ENCODE assay signal across 8 cellular contexts in genomic region chr12:98503343-98503592, GRCh38. TPM values are rescaled to one million over a fixed set of nuclear protein-coding genes. Genes with fewer than 3 reads are reported as not detected.
DNase-seq lines count a peak whose midpoint lies in the region; ATAC-seq and TF ChIP-seq lines count a peak whose summit lies in the region.

No MANE protein-coding gene starts in this region.

- H3K36me3 Mint-ChIP-seq in Caco-2 (ENCODE audit: insufficient read depth, unreplicated experiment): peaks cover 40% of the 10 kb centered on the region
- H3K36me3 Mint-ChIP-seq in activated T-cell treated with anti-CD3 and anti-CD28 coated beads, Interleukin-2, amount 50 U/mL, for 72 hours (ENCODE audit: insufficient read depth in 2 of 2): peaks cover 6 to 12% of the 10 kb centered on the region in 2 donors

- no TSS peak for BruUV-seq in Caco-2 (replicated peaks; lab: Mats Ljungman, UMichigan)

- peak overlapping the region; percentile 99 for H3K27ac Mint-ChIP-seq in Caco-2 (ENCODE audit: unreplicated experiment)
- peak overlapping the region; percentile 100 for H3K27ac Mint-ChIP-seq in activated T-cell treated with anti-CD3 and anti-CD28 coated beads, Interleukin-2, amount 50 U/mL, for 72 hours

- peaks cover 10% of the 10 kb centered on the region for H3K27me3 Mint-ChIP-seq in Caco-2 (ENCODE audit: insufficient read depth, unreplicated experiment)
- H3K27me3 Mint-ChIP-seq in activated T-cell treated with anti-CD3 and anti-CD28 coated beads, Interleukin-2, amount 50 U/mL, for 72 hours (ENCODE audit: low read depth): no peaks in the 10 kb centered on the region

- intact Hi-C loops in Caco-2 (cut with micrococcal nuclease; ENCODE audit: unreplicated experiment): loop anchor here (1.0 kb wide), 2 partner anchors 12 to 13 kb away; no protein-coding TSS in a partner anchor
- intact Hi-C loops in esophagus squamous epithelium (cut with DNase I): loop anchor here (2.0 kb wide), 1 partner anchor 14 kb away; no protein-coding TSS in a partner anchor

- H3K4me1 Mint-ChIP-seq in Caco-2 (ENCODE audit: low read depth, unreplicated experiment): peaks cover 31% of the 10 kb centered on the region
- H3K4me1 Mint-ChIP-seq in activated T-cell treated with anti-CD3 and anti-CD28 coated beads, Interleukin-2, amount 50 U/mL, for 72 hours (ENCODE audit: low read depth): peaks cover 40% of the 10 kb centered on the region

- H3K9me3 ChIP-seq in Caco-2: no peaks in the 10 kb centered on the region
- H3K9me3 ChIP-seq in esophagus squamous epithelium: no peaks in the 10 kb centered on the region

- peaks cover 20% of the 10 kb centered on the region for H3K4me1 ChIP-seq in Caco-2
- peaks cover 2 to 31% (median 8%) of the 10 kb centered on the region in 3 donors for H3K4me1 ChIP-seq in esophagus squamous epithelium

- peak; percentile 88 to 93 for DNase-seq in Caco-2
- peak; percentile 97 for DNase-seq in HS-5 (ENCODE audit: low read depth)
- peak; percentile 90 for DNase-seq in OCI-M2 (lab: John Stamatoyannopoulos, UW; ENCODE audit: unreplicated experiment)
- DNase-seq in activated T-cell treated with anti-CD3 and anti-CD28 coated beads, Interleukin-2, amount 50 U/mL, for 72 hours: peak; percentile 87 to 92
- DNase-seq in esophagus squamous epithelium (lab: John Stamatoyannopoulos, UW): peak; percentile 39
- peak; percentile 96 for DNase-seq in myocyte (ENCODE audit: low read depth)
- peak; percentile 73 to 80 for DNase-seq in stimulated activated CD8-positive, alpha-beta memory T cell treated with anti-CD3 and anti-CD28 coated beads, Interleukin-7, amount 100 ng/mL, for 48 hours (ENCODE audit: extremely low read depth in 1 of 2, low read depth in 1 of 2)

- TF ChIP-seq CTCF in Caco-2 (IDR thresholded peaks at IDR 0.05; ENCODE audit: insufficient read depth in 1 of 2, low read depth in 1 of 2, low read length in 1 of 2, severe bottlenecking in 1 of 2, unreplicated experiment in 1 of 2): no peak
- peak in 1 of 6 experiments; percentile 3 for TF ChIP-seq CTCF in esophagus squamous epithelium (IDR thresholded peaks at IDR 0.05)

- POLR2A ChIA-PET in Caco-2 (lab: Charles Lee): no interaction called here

- H3K4me3 ChIP-seq in Caco-2 (ENCODE audit: low read depth, low read length) (peak overlapping the region; percentile 71), esophagus squamous epithelium (peak overlapping the region; percentile 43 to 82 (median 69))

- peak; percentile 50 for ATAC-seq in GM21360 (IDR thresholded peaks at IDR 0.05; ENCODE audit: unreplicated experiment)
- peak; percentile 80 to 84 for ATAC-seq in activated T-cell treated with anti-CD3 and anti-CD28 coated beads, Interleukin-2, amount 50 U/mL, for 72 hours (replicated peaks in 1 of 2)

- peak overlapping the region; percentile 81 for H3K4me3 Mint-ChIP-seq in Caco-2 (ENCODE audit: unreplicated experiment)
- peak overlapping the region; percentile 96 to 99 for H3K4me3 Mint-ChIP-seq in activated T-cell treated with anti-CD3 and anti-CD28 coated beads, Interleukin-2, amount 50 U/mL, for 72 hours

- no peaks in the 10 kb centered on the region for H3K36me3 ChIP-seq in Caco-2 (ENCODE audit: control insufficient read depth, insufficient read depth, low read length)
- H3K36me3 ChIP-seq in esophagus squamous epithelium: no peaks in the 10 kb centered on the region

- H3K9me3 Mint-ChIP-seq in Caco-2 (ENCODE audit: unreplicated experiment): peaks cover 8% of the 10 kb centered on the region
- peaks cover 0 to 1% of the 10 kb centered on the region in 2 donors for H3K9me3 Mint-ChIP-seq in activated T-cell treated with anti-CD3 and anti-CD28 coated beads, Interleukin-2, amount 50 U/mL, for 72 hours

- peak overlapping the region; percentile 86 to 97 (median 96) for H3K27ac ChIP-seq in esophagus squamous epithelium

- TF ChIP-seq POLR2A in esophagus squamous epithelium (IDR thresholded peaks at IDR 0.05): no peak

- CTCF ChIA-PET in Caco-2 (lab: Charles Lee): no interaction called here

- 0 to 1% methylated on average over 16 of the region's 16 CpGs for WGBS in esophagus squamous epithelium, 2 donors

- no peaks in the 10 kb centered on the region for H3K27me3 ChIP-seq in Caco-2 (replicated peaks; ENCODE audit: control insufficient read depth, insufficient read depth, low read length)
- no peaks in the 10 kb centered on the region for H3K27me3 ChIP-seq in esophagus squamous epithelium

RNA-seq across cellular contexts. Expression of gene TMPO, which starts 12.1 kb away (rescaled TPM):
- total RNA-seq in Caco-2 (2022) (203 and 212 TPM in 2 replicates), esophagus squamous epithelium (10 to 100 TPM; 70.4 to 96.6 (median 77.1) TPM), myocyte (32.4 and 35.8 TPM in 2 replicates)
- 100 to 1,000 TPM; 236 to 248 TPM for total RNA-seq in activated T-cell treated with anti-CD3 and anti-CD28 coated beads, Interleukin-2, amount 50 U/mL, for 72 hours
- 8.6 TPM for polyA plus RNA-seq in myocyte (2012)

Comparison
In these comparisons a context has a peak if more than half of its experiments do, and no peak if none do; other contexts are left out.
1. Peak in every context shown above with its lines: DNase-seq, ATAC-seq, H3K4me3 ChIP-seq and H3K27ac ChIP-seq.
2. DNase-seq: peak in every context shown above with its lines; median percentile 97 in HS-5; 96 in myocyte; 90 in Caco-2; 90 in OCI-M2; 90 in activated T-cell treated with anti-CD3 and anti-CD28 coated beads, Interleukin-2, amount 50 U/mL, for 72 hours; 76 in stimulated activated CD8-positive, alpha-beta memory T cell treated with anti-CD3 and anti-CD28 coated beads, Interleukin-7, amount 100 ng/mL, for 48 hours; 39 in esophagus squamous epithelium.